In genomic region chr5:61924251-61924650, GRCh38 we compare ENCODE assay signal across 17 cellular contexts.
"Had no signal": no experiment of that assay in that cellular context is flagged by ENCODE, and none has a peak within 500 bp of the region (broad histone marks: within the 10 kb centered on the region; RNA-seq: fewer than 3 reads in every experiment).

No MANE protein-coding gene starts in this region.

- H3K4me3 ChIP-seq: coronary artery, dorsolateral prefrontal cortex, esophagus muscularis mucosa, gastrocnemius medialis, heart right ventricle, left lung, lower lobe of right lung, mucosa of descending colon had no signal

- DNase-seq: dermis blood vessel endothelial cell; dorsolateral prefrontal cortex; effector CD4-positive, alpha-beta T cell; effector memory CD4-positive, alpha-beta T cell; gastrocnemius medialis; glutamatergic neuron; heart right ventricle; hippocampal formation; left cardiac atrium; left lung; left ventricle myocardium superior; lower lobe of right lung; mesenchymal stem cell; mucosa of descending colon had no signal

- H3K27me3 ChIP-seq: esophagus muscularis mucosa, foreskin keratinocyte, gastrocnemius medialis had no signal

- ATAC-seq: foreskin keratinocyte, gastrocnemius medialis, heart right ventricle, left cardiac atrium, left lung, left ventricle myocardium superior, lower lobe of right lung, mucosa of descending colon had no signal

- H3K36me3 ChIP-seq: esophagus muscularis mucosa, gastrocnemius medialis, heart right ventricle, left lung, lower lobe of right lung had no signal

- H3K4me1 ChIP-seq: gastrocnemius medialis, heart right ventricle, left lung, lower lobe of right lung had no signal

- H3K9me3 ChIP-seq: esophagus muscularis mucosa, gastrocnemius medialis, heart right ventricle, left lung, lower lobe of right lung, mucosa of descending colon had no signal

- H3K27ac ChIP-seq: coronary artery, dorsolateral prefrontal cortex, esophagus muscularis mucosa, foreskin keratinocyte, gastrocnemius medialis, heart right ventricle, left lung, lower lobe of right lung had no signal
